In genomic region chr1:184865831-184866230, GRCh38 we compare ENCODE assay signal across 18 cellular contexts.
DNase-seq lines count a peak whose midpoint lies in the region; ATAC-seq and TF ChIP-seq lines count a peak whose summit lies in the region.
"Had no signal": no experiment of that assay in that cellular context is flagged by ENCODE, and none has a peak within 500 bp of the region (broad histone marks: within the 10 kb centered on the region; RNA-seq: fewer than 3 reads in every experiment).

No MANE protein-coding gene starts in this region.

- H3K36me3 ChIP-seq in SK-N-MC (ENCODE audit: insufficient read depth, low read length) (peaks cover 25% of the 10 kb centered on the region), esophagus squamous epithelium (no peaks in the 10 kb centered on the region)
- H3K36me3 ChIP-seq: BE2C, prostate gland, upper lobe of right lung had no signal

- peak overlapping the region; percentile 90 for H3K27ac Mint-ChIP-seq in activated CD4-positive, alpha-beta T cell treated with anti-CD3 and anti-CD28 coated beads for 36 hours
- H3K27ac Mint-ChIP-seq in stimulated activated memory B cell treated with anti-CD40 and anti-IgM and Interleukin-4, amounts not matched to agents 10 μg/mL and 1 μg/mL and 100 μg/mL, for 72 hours: peak overlapping the region; percentile 70
- H3K27ac Mint-ChIP-seq: activated naive CD4-positive, alpha-beta T cell treated with anti-CD3 and anti-CD28 coated beads, Interleukin-2, amount 10 ng/mL, durations not matched to agents 7 days and 5 days had no signal

- intact Hi-C loops in activated CD4-positive, alpha-beta T cell treated with anti-CD3 and anti-CD28 coated beads for 36 hours (cut with DNase I, micrococcal nuclease): loop anchor here in 1 of 2 experiments (5.0 to 10.0 kb wide), 2 partner anchors 109 to 699 kb away; no protein-coding TSS in a partner anchor
- intact Hi-C loops in esophagus squamous epithelium (cut with DNase I) (no loop called here), head of caudate nucleus (cut with DNase I) (no loop called here)

- peaks cover 45% of the 10 kb centered on the region for H3K4me1 Mint-ChIP-seq in activated CD4-positive, alpha-beta T cell treated with anti-CD3 and anti-CD28 coated beads for 36 hours
- H3K4me1 Mint-ChIP-seq in stimulated activated memory B cell treated with anti-CD40 and anti-IgM and Interleukin-4, amounts not matched to agents 10 μg/mL and 1 μg/mL and 100 μg/mL, for 72 hours: peaks cover 40% of the 10 kb centered on the region

- WGBS in esophagus squamous epithelium, 2 donors: 82 to 91% methylated on average over 1 of the region's 1 CpG

- TF ChIP-seq CTCF in esophagus squamous epithelium (IDR thresholded peaks at IDR 0.05): no peak

- H3K9me3 Mint-ChIP-seq in activated CD4-positive, alpha-beta T cell treated with anti-CD3 and anti-CD28 coated beads for 36 hours (ENCODE audit: low read depth): no peaks in the 10 kb centered on the region
- H3K9me3 Mint-ChIP-seq in stimulated activated memory B cell treated with anti-CD40 and anti-IgM and Interleukin-4, amounts not matched to agents 10 μg/mL and 1 μg/mL and 100 μg/mL, for 72 hours: no peaks in the 10 kb centered on the region
- H3K9me3 Mint-ChIP-seq: activated naive CD4-positive, alpha-beta T cell treated with anti-CD3 and anti-CD28 coated beads, Interleukin-2, amount 10 ng/mL, durations not matched to agents 7 days and 5 days had no signal

- DNase-seq in activated CD4-positive, alpha-beta T cell treated with anti-CD3 and anti-CD28 coated beads for 36 hours: no peak
- no peak for DNase-seq in activated CD4-positive, alpha-beta T cell treated with anti-CD3 and anti-CD28 coated beads, Interleukin-2, amount 50 U/mL, for 1 hour
- no peak for DNase-seq in SK-N-MC (ENCODE audit: low read depth, low spot score)
- no peak for DNase-seq in esophagus squamous epithelium (lab: John Stamatoyannopoulos, UW)
- DNase-seq in head of caudate nucleus: no peak
- no peak for DNase-seq in iPS-NIHi11 (ENCODE audit: low spot score)
- no peak for DNase-seq in SHP77 (lab: John Stamatoyannopoulos, UW)
- DNase-seq: activated CD4-positive, alpha-beta T cell treated with anti-CD3 and anti-CD28 coated beads, Interleukin-2, amount 10 ng/mL, durations not matched to agents 7 days and 5 days; activated naive CD4-positive, alpha-beta T cell treated with anti-CD3 and anti-CD28 coated beads, Interleukin-2, amount 10 ng/mL, durations not matched to agents 7 days and 5 days; activated T-cell treated with anti-CD3 and anti-CD28 coated beads, Interleukin-2, amount 50 U/mL, for 1 hour; BE2C; NCI-H1092 treated with DMSO at 0.1 percent for 48 hours; NCI-H2081 treated with DMSO at 0.1 percent for 48 hours; NCI-H510A treated with DMSO at 0.1 percent for 48 hours; upper lobe of right lung had no signal

- no peaks in the 10 kb centered on the region for H3K27me3 ChIP-seq in esophagus squamous epithelium
- H3K27me3 ChIP-seq: upper lobe of right lung had no signal

- peaks cover 0 to 33% (median 17%) of the 10 kb centered on the region in 3 donors for H3K4me1 ChIP-seq in esophagus squamous epithelium
- H3K4me1 ChIP-seq: BE2C, prostate gland, upper lobe of right lung had no signal

- no peak for TF ChIP-seq POLR2A in esophagus squamous epithelium (IDR thresholded peaks at IDR 0.05)

- H3K27me3 Mint-ChIP-seq in activated CD4-positive, alpha-beta T cell treated with anti-CD3 and anti-CD28 coated beads for 36 hours: no peaks in the 10 kb centered on the region
- H3K27me3 Mint-ChIP-seq in stimulated activated memory B cell treated with anti-CD40 and anti-IgM and Interleukin-4, amounts not matched to agents 10 μg/mL and 1 μg/mL and 100 μg/mL, for 72 hours: no peaks in the 10 kb centered on the region
- H3K27me3 Mint-ChIP-seq: activated CD4-positive, alpha-beta T cell treated with anti-CD3 and anti-CD28 coated beads, Interleukin-2, amount 10 ng/mL, durations not matched to agents 7 days and 5 days had no signal

- H3K36me3 Mint-ChIP-seq in activated CD4-positive, alpha-beta T cell treated with anti-CD3 and anti-CD28 coated beads for 36 hours (ENCODE audit: low read depth): peaks cover 4% of the 10 kb centered on the region
- H3K36me3 Mint-ChIP-seq in stimulated activated memory B cell treated with anti-CD40 and anti-IgM and Interleukin-4, amounts not matched to agents 10 μg/mL and 1 μg/mL and 100 μg/mL, for 72 hours: no peaks in the 10 kb centered on the region

- CTCF ChIA-PET in activated CD4-positive, alpha-beta T cell treated with anti-CD3 and anti-CD28 coated beads for 36 hours (lab: Charles Lee): interaction anchor here (1.3 to 1.4 kb wide), 2 partner anchors 17 to 24 kb away, joined by 3 to 4 read pairs; no protein-coding TSS in a partner anchor

- POLR2A ChIA-PET in activated CD4-positive, alpha-beta T cell treated with anti-CD3 and anti-CD28 coated beads for 36 hours (lab: Charles Lee): interaction anchor here (0.8 kb wide), 1 partner anchor 706 kb away, joined by 3 read pairs; no protein-coding TSS in a partner anchor

- H3K27ac ChIP-seq in SK-N-MC (peak overlapping the region; percentile 96), esophagus squamous epithelium (peak overlapping the region in 3 of 4 donors; percentile 13 to 78 (median 67))
- H3K27ac ChIP-seq: prostate gland had no signal

- no peak for ATAC-seq in activated CD4-positive, alpha-beta T cell treated with anti-CD3 and anti-CD28 coated beads for 36 hours
- no peak for ATAC-seq in stimulated activated memory B cell treated with anti-CD40 and anti-IgM and Interleukin-4, amounts not matched to agents 10 μg/mL and 1 μg/mL and 100 μg/mL, for 72 hours
- ATAC-seq: upper lobe of right lung had no signal

- H3K9ac ChIP-seq in SK-N-MC (ENCODE audit: insufficient read length): no peak overlapping the region

- H3K4me3 ChIP-seq in SK-N-MC (no peak overlapping the region), esophagus squamous epithelium (no peak overlapping the region)
- H3K4me3 ChIP-seq: prostate gland, skin epidermis, upper lobe of right lung had no signal

- H3K9me3 ChIP-seq in SK-N-MC (ENCODE audit: low read depth, low read length) (no peaks in the 10 kb centered on the region), esophagus squamous epithelium (no peaks in the 10 kb centered on the region)
- H3K9me3 ChIP-seq: BE2C, prostate gland, upper lobe of right lung had no signal

- H3K4me3 Mint-ChIP-seq in activated CD4-positive, alpha-beta T cell treated with anti-CD3 and anti-CD28 coated beads for 36 hours: no peak overlapping the region
- no peak overlapping the region for H3K4me3 Mint-ChIP-seq in stimulated activated memory B cell treated with anti-CD40 and anti-IgM and Interleukin-4, amounts not matched to agents 10 μg/mL and 1 μg/mL and 100 μg/mL, for 72 hours
- H3K4me3 Mint-ChIP-seq: activated CD4-positive, alpha-beta T cell treated with anti-CD3 and anti-CD28 coated beads, Interleukin-2, amount 10 ng/mL, durations not matched to agents 7 days and 5 days; activated naive CD4-positive, alpha-beta T cell treated with anti-CD3 and anti-CD28 coated beads, Interleukin-2, amount 10 ng/mL, durations not matched to agents 7 days and 5 days had no signal
